ENCODE assay signal across 20 cellular contexts in genomic region chr4:3186609-3187008, GRCh38.
"Had no signal": no experiment of that assay in that cellular context is flagged by ENCODE, and none has a peak within 500 bp of the region (broad histone marks: within the 10 kb centered on the region; RNA-seq: fewer than 3 reads in every experiment).

No MANE protein-coding gene starts in this region.

- H3K27me3 ChIP-seq: gastrocnemius medialis, hepatocyte, neutrophil, suprapubic skin, thyroid gland, upper lobe of right lung, vagina had no signal

- H3K4me3 ChIP-seq: gastrocnemius medialis, hepatocyte, smooth muscle cell, suprapubic skin, thyroid gland, upper lobe of right lung, vagina had no signal

- DNase-seq: cerebellar nuclear complex; effector memory CD8-positive, alpha-beta T cell; erythroblast; gastrocnemius medialis; left colon; left ventricle myocardium superior; mesendoderm; naive B cell; stimulated activated CD4-positive, alpha-beta T cell treated with anti-CD3 and anti-CD28 coated beads, Interleukin-4, amount 100 ng/mL, for 1 hour; stimulated activated CD8-positive, alpha-beta memory T cell treated with anti-CD3 and anti-CD28 coated beads, Interleukin-4, amount 100 ng/mL, for 48 hours; stimulated activated naive CD8-positive, alpha-beta T cell treated with anti-CD3 and anti-CD28 coated beads, Interleukin-15, Interleukin-2, amounts not matched to agents 100 U/mL and 50 U/mL, for 24 hours; thyroid gland; upper lobe of right lung had no signal

- H3K27ac ChIP-seq: hepatocyte, neutrophil, suprapubic skin, thyroid gland, upper lobe of right lung, vagina had no signal

- H3K4me3 Mint-ChIP-seq: dendritic cell treated with granulocyte-macrophage colony-stimulating factor and Interleukin-4, amounts not matched to agents 40 ng/mL and 50 ng/mL, for 4 days; effector memory CD8-positive, alpha-beta T cell; naive B cell; stimulated activated effector memory CD8-positive, alpha-beta T cell treated with anti-CD3 and anti-CD28 coated beads, Interleukin-12 subunit alpha, Interleukin-12 subunit beta, amount 100 ng/mL, for 72 hours had no signal

- H3K9me3 Mint-ChIP-seq: dendritic cell treated with granulocyte-macrophage colony-stimulating factor and Interleukin-4, amounts not matched to agents 40 ng/mL and 50 ng/mL, for 4 days; effector memory CD8-positive, alpha-beta T cell; naive B cell; stimulated activated effector memory CD8-positive, alpha-beta T cell treated with anti-CD3 and anti-CD28 coated beads, Interleukin-12 subunit alpha, Interleukin-12 subunit beta, amount 100 ng/mL, for 72 hours had no signal

- H3K27me3 Mint-ChIP-seq: dendritic cell treated with granulocyte-macrophage colony-stimulating factor and Interleukin-4, amounts not matched to agents 40 ng/mL and 50 ng/mL, for 4 days; effector memory CD8-positive, alpha-beta T cell; naive B cell had no signal

- H3K9me3 ChIP-seq: gastrocnemius medialis, neutrophil, suprapubic skin, thyroid gland, upper lobe of right lung, vagina had no signal

- H3K4me1 ChIP-seq: suprapubic skin, thyroid gland, upper lobe of right lung, vagina had no signal

- H3K27ac Mint-ChIP-seq: dendritic cell treated with granulocyte-macrophage colony-stimulating factor and Interleukin-4, amounts not matched to agents 40 ng/mL and 50 ng/mL, for 4 days had no signal

- ATAC-seq: effector memory CD8-positive, alpha-beta T cell; gastrocnemius medialis; left colon; left ventricle myocardium superior; stimulated activated effector memory CD8-positive, alpha-beta T cell treated with anti-CD3 and anti-CD28 coated beads, Interleukin-12 subunit alpha, Interleukin-12 subunit beta, amount 100 ng/mL, for 72 hours; stimulated activated naive CD8-positive, alpha-beta T cell treated with anti-CD3 and anti-CD28 coated beads, Interleukin-15, Interleukin-2, amounts not matched to agents 100 U/mL and 50 U/mL, for 24 hours; upper lobe of right lung had no signal
